ENCODE assay signal across 8 cellular contexts in genomic region chr6:99330159-99330558, GRCh38. TPM values are rescaled to one million over a fixed set of nuclear protein-coding genes. Genes with fewer than 3 reads are reported as not detected.
DNase-seq lines count a peak whose midpoint lies in the region; FAIRE-seq and TF ChIP-seq lines count a peak whose summit lies in the region.

No MANE protein-coding gene starts in this region.

- DNase-seq in NCI-H446 (lab: John Stamatoyannopoulos, UW) (peak; percentile 34 to 60), NCI-H446 treated with DMSO at 0.1 percent for 48 hours (lab: John Stamatoyannopoulos, UW) (no peak), GM23248 (peak; percentile 81), KBM-7 (peak; percentile 68), SW480 (ENCODE audit: low spot score) (peak; percentile 18), astrocyte (ENCODE audit: low read depth) (peak; percentile 41)
- peak; percentile 45 for DNase-seq in stimulated activated CD4-positive, alpha-beta T cell treated with anti-CD3 and anti-CD28 coated beads, Interleukin-4, amount 100 ng/mL, for 1 hour

- H3K79me2 ChIP-seq in GM23248 (ENCODE audit: insufficient read depth) (no peaks in the 10 kb centered on the region), astrocyte (ENCODE audit: insufficient read depth, low read length) (no peaks in the 10 kb centered on the region)

- peaks cover 3% of the 10 kb centered on the region for H3K4me1 Mint-ChIP-seq in astrocyte (ENCODE audit: low read depth, unreplicated experiment)

- H3K36me3 ChIP-seq in GM23248 (ENCODE audit: low read depth): no peaks in the 10 kb centered on the region
- no peaks in the 10 kb centered on the region for H3K36me3 ChIP-seq in astrocyte (ENCODE audit: insufficient read depth, low read length)

- H3K4me2 ChIP-seq in GM23248 (ENCODE audit: unreplicated experiment): no peak overlapping the region
- H3K4me2 ChIP-seq in astrocyte (ENCODE audit: low read length): no peak overlapping the region

- in situ Hi-C loops in GM23248 (cut with MboI) (no loop called here), KBM-7 (cut with MboI; ENCODE audit: low pct_unique_long_range_greater_than_20kb, low sequenced_read_pairs) (no loop called here)

- FAIRE-seq in astrocyte (lab: Jason Lieb, UNC): no peak
- peak; percentile 95 for FAIRE-seq in islet of Langerhans (lab: Jason Lieb, UNC)

- H3K9ac ChIP-seq in GM23248 (no peak overlapping the region), astrocyte (ENCODE audit: low read length) (no peak overlapping the region)

- H3K9me3 ChIP-seq in GM23248 (ENCODE audit: low read depth) (no peaks in the 10 kb centered on the region), astrocyte (ENCODE audit: insufficient read depth, low read depth, low read length) (no peaks in the 10 kb centered on the region)

- WGBS in GM23248 (ENCODE audit: low coverage in 1 of 2, low lambda C conversion rate in 2 of 2, missing lambda C conversion rate in 2 of 2), 2 experiments: 0 to 6% methylated on average over 2 of the region's 2 CpGs

- H3K27ac Mint-ChIP-seq in astrocyte (ENCODE audit: unreplicated experiment): no peak overlapping the region

- H3F3A ChIP-seq in GM23248 (ENCODE audit: insufficient read depth): no peaks in the 10 kb centered on the region

- H3K36me3 Mint-ChIP-seq in astrocyte (ENCODE audit: low read depth, unreplicated experiment): peaks cover 2% of the 10 kb centered on the region

- H2AFZ ChIP-seq in GM23248 (peak overlapping the region; percentile 54), astrocyte (ENCODE audit: low read depth, low read length) (no peak overlapping the region)

- H3K27me3 ChIP-seq in GM23248 (replicated peaks; ENCODE audit: insufficient read depth): no peaks in the 10 kb centered on the region
- no peaks in the 10 kb centered on the region for H3K27me3 ChIP-seq in astrocyte (ENCODE audit: insufficient read depth, low read length)

- H4K20me1 ChIP-seq in GM23248 (ENCODE audit: insufficient read depth) (no peaks in the 10 kb centered on the region), astrocyte (ENCODE audit: insufficient read depth, low read length) (no peaks in the 10 kb centered on the region)

- H3K9me3 Mint-ChIP-seq in astrocyte (ENCODE audit: unreplicated experiment): no peaks in the 10 kb centered on the region

- H3K27ac ChIP-seq in GM23248 (no peak overlapping the region), astrocyte (ENCODE audit: low read depth, low read length) (no peak overlapping the region)

- TF ChIP-seq CTCF in astrocyte (IDR thresholded peaks at IDR 0.05; ENCODE audit: insufficient read depth, low read depth, low read length): peak; percentile 88

- H3K4me3 Mint-ChIP-seq in astrocyte (ENCODE audit: unreplicated experiment): no peak overlapping the region

- H3K4me1 ChIP-seq in GM23248 (ENCODE audit: insufficient read depth): no peaks in the 10 kb centered on the region
- no peaks in the 10 kb centered on the region for H3K4me1 ChIP-seq in astrocyte (ENCODE audit: insufficient read depth, low read length)

- no peaks in the 10 kb centered on the region for H3K9me2 ChIP-seq in GM23248 (ENCODE audit: insufficient read depth)

- no peaks in the 10 kb centered on the region for H3K27me3 Mint-ChIP-seq in astrocyte (ENCODE audit: low read depth, unreplicated experiment)

- H3K4me3 ChIP-seq in GM23248 (no peak overlapping the region), astrocyte (ENCODE audit: insufficient read depth, low read depth, low read length) (no peak overlapping the region)

RNA-seq across cellular contexts. Expression of gene FAXC, which starts 19.3 kb away (rescaled TPM):
- total RNA-seq in GM23248 (2014; rRNA removed; shearing (Covaris generic)): 0.76 and 1.8 TPM in 2 replicates
- polyA plus RNA-seq in GM23248 (2016; fragmentation: Nextera tagmentation; extraction: Ambion mirVana): 0.29 and 0.72 TPM in 2 replicates
- 7.4 and 9.9 TPM in 2 replicates for total RNA-seq in astrocyte
